ENCODE assay signal across 16 cellular contexts in genomic region chr21:25732091-25732760, GRCh38. TPM values are rescaled to one million over a fixed set of nuclear protein-coding genes. Genes with fewer than 3 reads are reported as not detected.
A peak's percentile ranks its signal among the peaks of the same experiment; 100 is the strongest.
DNase-seq lines count a peak whose midpoint lies in the region; ATAC-seq and TF ChIP-seq lines count a peak whose summit lies in the region.
"Had no signal": no experiment of that assay in that cellular context is flagged by ENCODE, and none has a peak within 500 bp of the region (broad histone marks: within the 10 kb centered on the region; RNA-seq: fewer than 3 reads in every experiment).

No MANE protein-coding gene starts in this region.

- peaks cover 43% of the 10 kb centered on the region for H3K4me1 Mint-ChIP-seq in activated naive CD8-positive, alpha-beta T cell (ENCODE audit: low read depth)
- peaks cover 36% of the 10 kb centered on the region for H3K4me1 Mint-ChIP-seq in activated naive CD8-positive, alpha-beta T cell treated with anti-CD3 and anti-CD28 coated beads, Interleukin-2, amount 50 U/mL, for 24 hours

- no peaks in the 10 kb centered on the region for H3K27me3 Mint-ChIP-seq in activated naive CD8-positive, alpha-beta T cell
- peaks cover 3% of the 10 kb centered on the region for H3K27me3 Mint-ChIP-seq in activated naive CD8-positive, alpha-beta T cell treated with anti-CD3 and anti-CD28 coated beads, Interleukin-2, amount 50 U/mL, for 24 hours

- H3K9ac ChIP-seq in PC-3 (ENCODE audit: low read length): no peak overlapping the region
- H3K9ac ChIP-seq: SK-N-SH had no signal

- H3K4me1 ChIP-seq in PC-3 (ENCODE audit: insufficient read depth, low read length) (peaks cover 17% of the 10 kb centered on the region; the same call in 1 of the 2 replicates), gastrocnemius medialis (peaks cover 54 to 62% of the 10 kb centered on the region in 2 donors)

- H4K20me1 ChIP-seq in PC-3 (ENCODE audit: low read length): peaks cover 5% of the 10 kb centered on the region; the same call in 1 of the 2 replicates

- peaks cover 7% of the 10 kb centered on the region for H3K36me3 Mint-ChIP-seq in activated naive CD8-positive, alpha-beta T cell
- H3K36me3 Mint-ChIP-seq in activated naive CD8-positive, alpha-beta T cell treated with anti-CD3 and anti-CD28 coated beads, Interleukin-2, amount 50 U/mL, for 24 hours (ENCODE audit: low read depth): peaks cover 56% of the 10 kb centered on the region

- no peak for ATAC-seq in activated naive CD8-positive, alpha-beta T cell treated with anti-CD3 and anti-CD28 coated beads, Interleukin-2, amount 50 U/mL, for 24 hours
- ATAC-seq in PC-3: no peak
- no peak for ATAC-seq in gastrocnemius medialis
- no peak for ATAC-seq in GM19463 (IDR thresholded peaks at IDR 0.05; ENCODE audit: unreplicated experiment)
- no peak for ATAC-seq in HG02588 (IDR thresholded peaks at IDR 0.05; ENCODE audit: unreplicated experiment)

- no peaks in the 10 kb centered on the region for H3K9me3 ChIP-seq in PC-3 (ENCODE audit: low read length)
- H3K9me3 ChIP-seq in gastrocnemius medialis: no peaks in the 10 kb centered on the region
- H3K9me3 ChIP-seq: neutrophil, SK-N-SH had no signal

- no peaks in the 10 kb centered on the region for H3F3A ChIP-seq in PC-3 (ENCODE audit: low read length, unreplicated experiment)

- H3K79me2 ChIP-seq in PC-3 (ENCODE audit: low read length): peaks cover 75% of the 10 kb centered on the region

- no TSS peak for BruUV-seq in PC-3 (replicated peaks; lab: Mats Ljungman, UMichigan)

- H3K36me3 ChIP-seq in PC-3 (ENCODE audit: low read depth, low read length) (peaks cover 30% of the 10 kb centered on the region), gastrocnemius medialis (peaks cover 0 to 30% of the 10 kb centered on the region in 2 donors)

- H3K27ac Mint-ChIP-seq in activated naive CD8-positive, alpha-beta T cell: no peak overlapping the region
- no peak overlapping the region for H3K27ac Mint-ChIP-seq in activated naive CD8-positive, alpha-beta T cell treated with anti-CD3 and anti-CD28 coated beads, Interleukin-2, amount 50 U/mL, for 24 hours

- no peaks in the 10 kb centered on the region for H3K9me3 Mint-ChIP-seq in activated naive CD8-positive, alpha-beta T cell (ENCODE audit: low read depth)
- no peaks in the 10 kb centered on the region for H3K9me3 Mint-ChIP-seq in activated naive CD8-positive, alpha-beta T cell treated with anti-CD3 and anti-CD28 coated beads, Interleukin-2, amount 50 U/mL, for 24 hours

- H3K27ac ChIP-seq in PC-3 (ENCODE audit: low read length) (no peak overlapping the region), epithelial cell of prostate (peak overlapping the region; percentile 15), gastrocnemius medialis (peak overlapping the region; percentile 94 to 99 (median 98))
- H3K27ac ChIP-seq: neutrophil, skin epidermis had no signal

- CTCF ChIA-PET in PC-3 (lab: Charles Lee): no interaction called here

- H3K27me3 ChIP-seq in PC-3 (ENCODE audit: low read length) (no peaks in the 10 kb centered on the region), gastrocnemius medialis (no peaks in the 10 kb centered on the region)
- H3K27me3 ChIP-seq: neutrophil had no signal

- intact Hi-C loops in PC-3 (cut with micrococcal nuclease): loop anchor here (10.0 kb wide), 1 partner anchor 133 kb away; no protein-coding TSS in a partner anchor
- intact Hi-C loops in gastrocnemius medialis (cut with DNase I; ENCODE audit: low total_unique reads): no loop called here

- H2AFZ ChIP-seq in PC-3 (ENCODE audit: low read length): no peak overlapping the region

- no peaks in the 10 kb centered on the region for H3K9me2 ChIP-seq in PC-3 (replicated peaks; ENCODE audit: low read length)
- H3K9me2 ChIP-seq: SK-N-SH had no signal

- TF ChIP-seq CTCF in PC-3 (conservative IDR thresholded peaks at IDR 0.05; ENCODE audit: low read depth, low read length): no peak
- no peak for TF ChIP-seq CTCF in gastrocnemius medialis (IDR thresholded peaks at IDR 0.05 in 4 of 5, conservative IDR thresholded peaks at IDR 0.05 in 1 of 5)

- peak overlapping the region; percentile 10 for H3K4me3 Mint-ChIP-seq in activated naive CD8-positive, alpha-beta T cell
- H3K4me3 Mint-ChIP-seq in activated naive CD8-positive, alpha-beta T cell treated with anti-CD3 and anti-CD28 coated beads, Interleukin-2, amount 50 U/mL, for 24 hours: no peak overlapping the region

- POLR2A ChIA-PET in PC-3 (lab: Charles Lee; ENCODE audit: unreplicated experiment): no interaction called here

- in situ Hi-C loops in gastrocnemius medialis (cut with MboI; ENCODE audit: low sequenced_read_pairs in 4 of 4): loop anchor here in 1 of 4 donors (10.0 kb wide), 1 partner anchor 127 kb away; the partner anchor contains the start of gene MRPL39

- H3K4me3 ChIP-seq in PC-3 (ENCODE audit: low read length) (peak overlapping the region; percentile 93; the same call in 1 of the 2 replicates), gastrocnemius medialis (peak overlapping the region in 2 of 4 donors; percentile 2 to 10)
- H3K4me3 ChIP-seq: skin epidermis had no signal

- H3K4me2 ChIP-seq in PC-3 (ENCODE audit: low read length): peak overlapping the region; percentile 4; the same call in 1 of the 2 replicates

- no peak for TF ChIP-seq POLR2A in gastrocnemius medialis (IDR thresholded peaks at IDR 0.05)

- DNase-seq in activated naive CD8-positive, alpha-beta T cell treated with anti-CD3 and anti-CD28 coated beads, Interleukin-2, amount 50 U/mL, for 24 hours: no peak
- DNase-seq in PC-3 (peak; percentile 7), epithelial cell of prostate (ENCODE audit: low read depth, low spot score) (no peak), gastrocnemius medialis (no peak), HuH-7 (ENCODE audit: low spot score) (no peak)
- DNase-seq: ACHN; activated naive CD4-positive, alpha-beta T cell; H9; NCI-H2081; NCI-H526; SK-N-SH had no signal

RNA-seq across cellular contexts. Expression of gene ATP5PF, which starts 2.5 kb away (rescaled TPM):
- 170 and 184 TPM in 2 replicates for total RNA-seq in PC-3 (2014; rRNA removed)
- 100 to 1,000 TPM; 155 to 306 (median 198) TPM for total RNA-seq in gastrocnemius medialis

RNA-seq across cellular contexts. Expression of gene GABPA, which starts 2.5 kb away (rescaled TPM):
- total RNA-seq in PC-3 (2014; rRNA removed) (19.0 and 19.9 TPM in 2 replicates), gastrocnemius medialis (10 to 100 TPM; 10.6 to 26.2 (median 15.5) TPM)
